In the genomic region with DNA sequence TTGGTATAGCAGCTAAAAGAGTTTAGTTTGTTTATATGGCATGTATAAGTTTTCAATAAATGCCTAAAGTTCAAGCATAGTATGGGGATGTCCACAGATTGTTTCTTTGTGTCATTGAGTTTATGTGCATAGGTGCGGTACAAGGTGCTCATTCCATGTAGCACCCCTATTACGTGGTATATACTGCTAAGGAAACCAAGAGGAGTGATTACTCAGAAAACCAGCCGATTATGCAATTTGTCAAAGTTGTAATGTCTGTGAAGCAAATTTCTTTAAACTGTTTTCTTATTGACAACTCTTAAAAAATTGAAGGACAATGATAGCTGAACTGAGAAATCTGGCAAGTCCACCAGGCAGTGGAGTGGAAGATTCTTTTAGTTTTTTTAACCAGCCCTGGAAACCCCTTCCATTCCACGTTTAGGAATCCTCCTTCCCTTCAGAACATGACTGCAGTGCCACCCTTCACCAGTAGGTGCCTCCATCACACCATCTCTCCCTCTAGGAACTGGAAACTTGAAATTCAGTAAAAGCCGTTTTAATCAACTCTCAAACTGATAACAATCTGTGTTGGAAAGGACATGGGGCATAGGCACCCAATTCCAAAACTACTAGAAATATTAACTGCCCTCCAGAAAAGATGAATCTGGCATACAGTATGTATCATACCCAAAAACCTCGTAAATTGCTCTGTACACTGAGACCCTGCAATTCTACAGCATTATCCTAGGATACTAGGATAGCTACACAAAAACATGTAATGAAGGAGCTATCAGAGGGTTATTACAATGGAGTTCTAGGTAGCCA, we compare ENCODE assay signal across 8 cellular contexts. TPM values are rescaled to one million over a fixed set of nuclear protein-coding genes. Genes with fewer than 3 reads are reported as not detected.
DNase-seq lines count a peak whose midpoint lies in the region; ATAC-seq and TF ChIP-seq lines count a peak whose summit lies in the region.

No MANE protein-coding gene starts in this region.

- no peak overlapping the region for H3K4me3 ChIP-seq in Loucy (ENCODE audit: low read length, poor library complexity, severe bottlenecking)
- H3K4me3 ChIP-seq in adipocyte (ENCODE audit: low read length): peak overlapping the region; percentile 11

- DNase-seq in Daoy (ENCODE audit: low read depth) (peak; percentile 62), T-cell (peak in 33 of 34 experiments; percentile 9 to 68 (median 51)), adipocyte (ENCODE audit: low read depth) (peak; percentile 90), left ventricle myocardium superior (peak; percentile 75), retina (peak; percentile 76)

- ATAC-seq in T-cell (replicated peaks in 1 of 4): peak in 3 of 4 experiments; percentile 40 to 55 (median 44)
- ATAC-seq in left ventricle myocardium superior: peak; percentile 9
- no peak for ATAC-seq in HG03460 (IDR thresholded peaks at IDR 0.05; ENCODE audit: unreplicated experiment)
- no peak for ATAC-seq in GM18870 (IDR thresholded peaks at IDR 0.05; ENCODE audit: unreplicated experiment)

- POLR2A ChIA-PET in T-cell (lab: Charles Lee): no interaction called here

- H3K4me2 ChIP-seq in Loucy (ENCODE audit: low read depth, low read length, poor library complexity, severe bottlenecking): no peak overlapping the region

- H3K9me3 ChIP-seq in Loucy (ENCODE audit: insufficient read depth, low read depth, low read length) (no peaks in the 10 kb centered on the region), adipocyte (ENCODE audit: control insufficient read depth, low read length) (no peaks in the 10 kb centered on the region)

- H3K27me3 ChIP-seq in Loucy (ENCODE audit: insufficient read depth, low read length, poor library complexity, severe bottlenecking) (no peaks in the 10 kb centered on the region), adipocyte (replicated peaks; ENCODE audit: control insufficient read depth, insufficient read depth, low read length) (no peaks in the 10 kb centered on the region)

- intact Hi-C loops in left ventricle myocardium superior (cut with micrococcal nuclease): loop anchor here (5.0 to 10.0 kb wide), 2 partner anchors 55 to 233 kb away; partner anchors contain the start of genes DCUN1D3 and LYRM1

- H3K27ac Mint-ChIP-seq in T-cell: no peak overlapping the region

- H3K9me3 Mint-ChIP-seq in T-cell: no peaks in the 10 kb centered on the region

- no peaks in the 10 kb centered on the region for H3K27me3 Mint-ChIP-seq in T-cell

- no peak overlapping the region for H2AFZ ChIP-seq in Loucy (ENCODE audit: low read length)

- peaks cover 8 to 14% (median 12%) of the 10 kb centered on the region in 3 donors for H3K4me1 Mint-ChIP-seq in T-cell

- CTCF ChIA-PET in T-cell (lab: Charles Lee): interaction anchor here (0.6 to 2.7 kb wide), 10 partner anchors 14 to 265 kb away, joined by 3 to 15 read pairs (median 3); no protein-coding TSS in a partner anchor

- H3K36me3 ChIP-seq in Loucy (ENCODE audit: insufficient read depth, low read length): peaks cover 20% of the 10 kb centered on the region; the same call in 1 of the 2 replicates
- peaks cover 24% of the 10 kb centered on the region for H3K36me3 ChIP-seq in adipocyte (ENCODE audit: control insufficient read depth, insufficient read depth, low read length, severe bottlenecking)

- TF ChIP-seq CTCF in Loucy (conservative IDR thresholded peaks at IDR 0.05; ENCODE audit: low read length): peak; percentile 100

- H3K4me1 ChIP-seq in Loucy (ENCODE audit: insufficient read depth, low read length, poor library complexity, severe bottlenecking) (peaks cover 30% of the 10 kb centered on the region), adipocyte (ENCODE audit: control insufficient read depth, insufficient read depth, low read length) (peaks cover 57% of the 10 kb centered on the region)

- no peaks in the 10 kb centered on the region for H3K79me2 ChIP-seq in Loucy (ENCODE audit: insufficient read depth, low read length)

- H3K9me2 ChIP-seq in Loucy (replicated peaks; ENCODE audit: low read depth, low read length): no peaks in the 10 kb centered on the region

- peaks cover 1% of the 10 kb centered on the region for H3K36me3 Mint-ChIP-seq in T-cell

- no peak overlapping the region for H3K4me3 Mint-ChIP-seq in T-cell

- H3F3A ChIP-seq in Loucy (ENCODE audit: low read depth): 0 out of 2 replicates have a peak, but pooled peaks cover 2% of the 10 kb centered on the region

- H4K20me1 ChIP-seq in Loucy (ENCODE audit: insufficient read depth, low read length, poor library complexity, severe bottlenecking): no peaks in the 10 kb centered on the region

- H3K9ac ChIP-seq in Loucy (ENCODE audit: low read depth, low read length, poor library complexity, severe bottlenecking) (no peak overlapping the region), adipocyte (ENCODE audit: low read length) (peak overlapping the region; percentile 86)

RNA-seq across cellular contexts. Expression of gene REXO5, which starts 43.5 kb away (rescaled TPM):
- total RNA-seq in Daoy (2014; rRNA removed; shearing (Covaris generic)): 4.7 and 17.3 TPM in 2 replicates
- 1 to 10 TPM in 1 of 5 donors, under 1 TPM in 4; 0.57 to 1.7 (median 0.89) TPM for total RNA-seq in T-cell
- total RNA-seq in left ventricle myocardium superior: 5.4 TPM

RNA-seq across cellular contexts. Expression of gene ERI2, which starts 43.5 kb away (rescaled TPM):
- total RNA-seq in Daoy (2014; rRNA removed; shearing (Covaris generic)): 20.2 and 20.5 TPM in 2 replicates
- 1 to 10 TPM; 2.3 to 3.0 (median 2.4) TPM for total RNA-seq in T-cell
- 11.5 TPM for total RNA-seq in left ventricle myocardium superior

RNA-seq across cellular contexts. Expression of gene DCUN1D3, which starts 50.4 kb away (rescaled TPM):
- total RNA-seq in Daoy (2014; rRNA removed; shearing (Covaris generic)): 10.2 and 16.9 TPM in 2 replicates
- total RNA-seq in T-cell (1 to 10 TPM; 3.3 to 7.5 (median 5.7) TPM), left ventricle myocardium superior (16.5 TPM)

RNA-seq across cellular contexts. Expression of gene LYRM1, which starts 50.8 kb away (rescaled TPM):
- 42.1 and 59.4 TPM in 2 replicates for total RNA-seq in Daoy (2014; rRNA removed; shearing (Covaris generic))
- total RNA-seq in T-cell (10 to 100 TPM; 16.2 to 23.6 (median 19.6) TPM), left ventricle myocardium superior (71.5 TPM)

Comparison
In these comparisons a context has a peak if more than half of its experiments do, and no peak if none do; other contexts are left out.
1. ATAC-seq: peak in T-cell (3 of 4) and left ventricle myocardium superior (single experiment); none in HG03460 (single experiment) and GM18870 (single experiment).
2. Peak in every context shown above with its lines, with median percentiles within 50 percentile points of each other: DNase-seq.